ENCODE assay signal across 23 cellular contexts in the genomic region with DNA sequence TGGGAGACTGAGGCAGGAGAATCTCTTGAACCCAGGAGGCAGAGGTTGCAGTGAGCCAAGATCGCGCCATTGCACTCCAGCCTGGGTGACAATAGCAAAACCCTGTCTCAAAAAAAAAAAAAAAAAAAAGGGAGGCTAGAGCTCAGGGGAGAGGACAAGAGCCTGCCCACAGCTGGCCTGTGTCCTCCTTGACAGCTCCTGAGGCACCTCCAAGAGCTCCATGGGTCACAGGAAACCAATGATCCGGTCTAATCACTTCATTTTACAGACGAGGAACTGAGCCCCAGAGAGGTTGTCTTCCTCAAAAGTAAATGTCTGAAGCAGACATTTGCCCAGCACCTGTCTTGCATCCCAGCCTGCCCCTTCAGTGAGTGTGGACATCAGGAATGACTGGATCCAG. TPM values are rescaled to one million over a fixed set of nuclear protein-coding genes. Genes with fewer than 3 reads are reported as not detected.
DNase-seq lines count a peak whose midpoint lies in the region; ATAC-seq and TF ChIP-seq lines count a peak whose summit lies in the region.
"Had no signal": no experiment of that assay in that cellular context is flagged by ENCODE, and none has a peak within 500 bp of the region (broad histone marks: within the 10 kb centered on the region; RNA-seq: fewer than 3 reads in every experiment).

No MANE protein-coding gene starts in this region.

- no peaks in the 10 kb centered on the region for H3K9me3 Mint-ChIP-seq in MCF 10A (ENCODE audit: unreplicated experiment)
- no peaks in the 10 kb centered on the region for H3K9me3 Mint-ChIP-seq in activated T-helper 17 cell treated with anti-CD3 and anti-CD28 coated beads, Interleukin-2, amount 50 U/mL, for 72 hours
- H3K9me3 Mint-ChIP-seq: activated CD4-positive, alpha-beta T cell treated with anti-CD3 and anti-CD28 coated beads, Interleukin-2, amount 10 ng/mL, durations not matched to agents 7 days and 5 days; GM23338; stimulated activated memory B cell treated with anti-CD40 and anti-IgM and Interleukin-4, amounts not matched to agents 10 μg/mL and 1 μg/mL and 100 μg/mL, for 72 hours had no signal

- no peaks in the 10 kb centered on the region for H3K36me3 Mint-ChIP-seq in MCF 10A (ENCODE audit: insufficient read depth, unreplicated experiment)
- no peaks in the 10 kb centered on the region for H3K36me3 Mint-ChIP-seq in activated T-helper 17 cell treated with anti-CD3 and anti-CD28 coated beads, Interleukin-2, amount 50 U/mL, for 72 hours (ENCODE audit: low read depth)
- H3K36me3 Mint-ChIP-seq: stimulated activated memory B cell treated with anti-CD40 and anti-IgM and Interleukin-4, amounts not matched to agents 10 μg/mL and 1 μg/mL and 100 μg/mL, for 72 hours had no signal

- CTCF ChIA-PET in MCF 10A (lab: Yijun Ruan, JAX) (interaction anchor here (1.5 kb wide), 1 partner anchor 23 kb away, joined by 3 read pairs; no protein-coding TSS in a partner anchor), mammary epithelial cell (lab: Charles Lee; ENCODE audit: low non-redundant PET) (no interaction called here)

- H3K9me3 ChIP-seq in mammary epithelial cell (replicated peaks; ENCODE audit: insufficient read depth, low read length) (no peaks in the 10 kb centered on the region), right cardiac atrium (ENCODE audit: control insufficient read depth, low read length) (no peaks in the 10 kb centered on the region), prostate gland (no peaks in the 10 kb centered on the region), upper lobe of left lung (no peaks in the 10 kb centered on the region)

- intact Hi-C loops in MCF 10A (cut with micrococcal nuclease), result no loop called here
- intact Hi-C loops in mammary epithelial cell (cut with micrococcal nuclease), result no loop called here
- intact Hi-C loops in right cardiac atrium (cut with DNase I), result no loop called here
- intact Hi-C loops in prostate gland (cut with DNase I), result loop anchor here (5.0 kb wide), 1 partner anchor 52 kb away; a partner anchor contains a TSS
- intact Hi-C loops in head of caudate nucleus (cut with DNase I), result no loop called here

- H3K4me3 ChIP-seq in mammary epithelial cell (replicated peaks in 1 of 3; ENCODE audit: insufficient read depth in 1 of 3, low read depth in 2 of 3, low read length in 3 of 3) (no peak overlapping the region), right cardiac atrium (ENCODE audit: low read length) (no peak overlapping the region), prostate gland (no peak overlapping the region), upper lobe of left lung (no peak overlapping the region)
- H3K4me3 ChIP-seq: GM12878, GM23338 had no signal

- POLR2A ChIA-PET in MCF 10A (lab: Yijun Ruan, JAX), result interaction anchor here (1.0 to 3.0 kb wide), 5 partner anchors 9 to 511 kb away, joined by 3 to 21 read pairs (median 4); a partner anchor contains a TSS

- BruUV-seq in MCF 10A (replicated peaks; lab: Mats Ljungman, UMichigan), result no TSS peak
- no TSS peak for BruUV-seq in mammary epithelial cell (replicated peaks; lab: Mats Ljungman, UMichigan)

- dilution Hi-C loops in mammary epithelial cell (cut with HindIII; ENCODE audit: low sequenced_read_pairs), result loop anchor here (5.0 kb wide), 2 partner anchors 43 to 77 kb away; no protein-coding TSS in a partner anchor

- no peaks in the 10 kb centered on the region for H3K79me2 ChIP-seq in mammary epithelial cell (ENCODE audit: insufficient read depth, low read length)

- no peaks in the 10 kb centered on the region for H3K36me3 ChIP-seq in mammary epithelial cell (ENCODE audit: insufficient read depth, low read length)
- no peaks in the 10 kb centered on the region for H3K36me3 ChIP-seq in prostate gland
- peaks cover 0 to 50% (median 3%) of the 10 kb centered on the region in 4 donors for H3K36me3 ChIP-seq in upper lobe of left lung

- H3K4me1 ChIP-seq in mammary epithelial cell (ENCODE audit: insufficient read depth, low read length) (peaks cover 22% of the 10 kb centered on the region), right cardiac atrium (ENCODE audit: control insufficient read depth, insufficient read depth, low read length) (peaks cover 14% of the 10 kb centered on the region), prostate gland (replicated peaks) (no peaks in the 10 kb centered on the region), upper lobe of left lung (peaks cover 0 to 4% (median 1%) of the 10 kb centered on the region in 4 donors)

- 89% methylated on average over 1 of the region's 4 CpGs for WGBS in mammary epithelial cell (ENCODE audit: low coverage, missing lambda C conversion rate)
- WGBS in right cardiac atrium, result 76% methylated on average over 4 of the region's 4 CpGs
- 85% methylated on average over 4 of the region's 4 CpGs for WGBS in prostate gland
- 76 to 82% methylated on average over 4 of the region's 4 CpGs for WGBS in upper lobe of left lung, 2 donors

- H3K27ac ChIP-seq in mammary epithelial cell (ENCODE audit: insufficient read depth, low read depth, low read length) (no peak overlapping the region), right cardiac atrium (ENCODE audit: low read length) (peak overlapping the region; percentile 75), prostate gland (peak overlapping the region; percentile 44 to 72), upper lobe of left lung (peak overlapping the region; percentile 21 to 76 (median 74))
- H3K27ac ChIP-seq: 22Rv1 had no signal

- H3K27ac Mint-ChIP-seq in MCF 10A (ENCODE audit: low read depth, unreplicated experiment), result peak overlapping the region; percentile 68
- H3K27ac Mint-ChIP-seq in activated T-helper 17 cell treated with anti-CD3 and anti-CD28 coated beads, Interleukin-2, amount 50 U/mL, for 72 hours, result no peak overlapping the region
- H3K27ac Mint-ChIP-seq: activated CD4-positive, alpha-beta T cell treated with anti-CD3 and anti-CD28 coated beads, Interleukin-2, amount 10 ng/mL, durations not matched to agents 7 days and 5 days; GM23338; stimulated activated memory B cell treated with anti-CD40 and anti-IgM and Interleukin-4, amounts not matched to agents 10 μg/mL and 1 μg/mL and 100 μg/mL, for 72 hours had no signal

- H3K27me3 ChIP-seq in mammary epithelial cell (ENCODE audit: insufficient read depth, low read length) (no peaks in the 10 kb centered on the region), right cardiac atrium (ENCODE audit: control insufficient read depth, insufficient read depth) (no peaks in the 10 kb centered on the region), prostate gland (replicated peaks; ENCODE audit: insufficient read depth) (no peaks in the 10 kb centered on the region), upper lobe of left lung (no peaks in the 10 kb centered on the region)

- no peak for TF ChIP-seq EP300 in upper lobe of left lung (IDR thresholded peaks at IDR 0.05)

- no peak for TF ChIP-seq POLR2A in prostate gland (IDR thresholded peaks at IDR 0.05)
- no peak for TF ChIP-seq POLR2A in upper lobe of left lung (IDR thresholded peaks at IDR 0.05)

- H3K4me3 Mint-ChIP-seq in MCF 10A (ENCODE audit: unreplicated experiment), result no peak overlapping the region
- no peak overlapping the region for H3K4me3 Mint-ChIP-seq in activated T-helper 17 cell treated with anti-CD3 and anti-CD28 coated beads, Interleukin-2, amount 50 U/mL, for 72 hours
- H3K4me3 Mint-ChIP-seq: activated CD4-positive, alpha-beta T cell treated with anti-CD3 and anti-CD28 coated beads, Interleukin-2, amount 10 ng/mL, durations not matched to agents 7 days and 5 days; GM23338; stimulated activated memory B cell treated with anti-CD40 and anti-IgM and Interleukin-4, amounts not matched to agents 10 μg/mL and 1 μg/mL and 100 μg/mL, for 72 hours had no signal

- H2AFZ ChIP-seq in mammary epithelial cell (ENCODE audit: low read depth, low read length), result no peak overlapping the region
- H2AFZ ChIP-seq: GM23338 had no signal

- TF ChIP-seq CTCF in MCF 10A (IDR thresholded peaks at IDR 0.05; ENCODE audit: unreplicated experiment) (no peak), mammary epithelial cell (conservative IDR thresholded peaks at IDR 0.05 in 1 of 2, IDR thresholded peaks at IDR 0.05 in 1 of 2; ENCODE audit: extremely low read depth in 1 of 2, insufficient read depth in 1 of 2, low read depth in 1 of 2, low read length in 2 of 2) (no peak), prostate gland (IDR thresholded peaks at IDR 0.05) (no peak), upper lobe of left lung (IDR thresholded peaks at IDR 0.05) (no peak)

- H3K4me2 ChIP-seq in mammary epithelial cell (ENCODE audit: insufficient read depth, low read depth, low read length), result no peak overlapping the region
- H3K4me2 ChIP-seq: GM23338 had no signal

- H3K4me1 Mint-ChIP-seq in MCF 10A (ENCODE audit: insufficient read depth, unreplicated experiment), result peaks cover 18% of the 10 kb centered on the region
- H3K4me1 Mint-ChIP-seq in activated T-helper 17 cell treated with anti-CD3 and anti-CD28 coated beads, Interleukin-2, amount 50 U/mL, for 72 hours, result no peaks in the 10 kb centered on the region
- H3K4me1 Mint-ChIP-seq: activated CD4-positive, alpha-beta T cell treated with anti-CD3 and anti-CD28 coated beads, Interleukin-2, amount 10 ng/mL, durations not matched to agents 7 days and 5 days; GM23338; stimulated activated memory B cell treated with anti-CD40 and anti-IgM and Interleukin-4, amounts not matched to agents 10 μg/mL and 1 μg/mL and 100 μg/mL, for 72 hours had no signal

- DNase-seq in MCF 10A (ENCODE audit: unreplicated experiment) (no peak), mammary epithelial cell (no peak), right cardiac atrium (no peak), prostate gland (ENCODE audit: low spot score) (no peak), upper lobe of left lung (no peak), head of caudate nucleus (no peak), T-helper 9 cell (no peak)
- DNase-seq: activated CD4-positive, alpha-beta T cell treated with anti-CD3 and anti-CD28 coated beads, Interleukin-2, amount 10 ng/mL, durations not matched to agents 7 days and 5 days; AML-193; dermis blood vessel endothelial cell; DMS79; NCI-H1930; NCI-H2227 treated with DMSO at 0.1 percent for 48 hours; NCI-H748 treated with DMSO at 0.1 percent for 48 hours; occipital lobe; SIG-M5; T-helper 1 cell had no signal

- no peaks in the 10 kb centered on the region for H4K20me1 ChIP-seq in mammary epithelial cell (ENCODE audit: insufficient read depth, low read length)

- no peaks in the 10 kb centered on the region for H3K27me3 Mint-ChIP-seq in MCF 10A (ENCODE audit: insufficient read depth, unreplicated experiment)
- no peaks in the 10 kb centered on the region for H3K27me3 Mint-ChIP-seq in activated T-helper 17 cell treated with anti-CD3 and anti-CD28 coated beads, Interleukin-2, amount 50 U/mL, for 72 hours

- in situ Hi-C loops in mammary epithelial cell (cut with MboI; ENCODE audit: low sequenced_read_pairs in 2 of 2), result no loop called here

- no peak overlapping the region for H3K9ac ChIP-seq in mammary epithelial cell (ENCODE audit: insufficient read depth, low read length)

- ATAC-seq in right cardiac atrium (no peak), upper lobe of left lung (ENCODE audit: low FRiP score in 2 of 2) (no peak)
- no peak for ATAC-seq in activated T-helper 17 cell treated with anti-CD3 and anti-CD28 coated beads, Interleukin-2, amount 50 U/mL, for 72 hours (replicated peaks)
- ATAC-seq: GM12878; GM23338; stimulated activated memory B cell treated with anti-CD40 and anti-IgM and Interleukin-4, amounts not matched to agents 10 μg/mL and 1 μg/mL and 100 μg/mL, for 72 hours had no signal

RNA-seq across cellular contexts. Expression of a gene that starts 49.4 kb away (rescaled TPM):
- 0.10 and 0.16 TPM in 2 replicates for total RNA-seq in MCF 10A (2022)
- 10 to 100 TPM in 1 of 2 donors, 1 to 10 TPM in 1; 8.0 to 21.3 TPM for total RNA-seq in mammary epithelial cell
- 3.7 TPM for polyA plus RNA-seq in mammary epithelial cell
- polyA minus RNA-seq in mammary epithelial cell, result 13.8 TPM
- total RNA-seq in right cardiac atrium, result 100 to 1,000 TPM in 1 of 4 donors, 10 to 100 TPM in 3; 31.3 to 107 (median 58.1) TPM
- polyA plus RNA-seq in right cardiac atrium, result 24.4 TPM
- 10 to 100 TPM; 21.6 to 74.9 TPM for total RNA-seq in prostate gland
- total RNA-seq in upper lobe of left lung, result 10 to 100 TPM; 26.8 to 81.1 (median 46.1) TPM
- under 1 TPM; 0.05 to 0.09 TPM for total RNA-seq in activated T-helper 17 cell treated with anti-CD3 and anti-CD28 coated beads, Interleukin-2, amount 50 U/mL, for 72 hours
- total RNA-seq: HT-29 had no signal
